ENCODE assay signal across 8 cellular contexts in genomic region chr1:15603966-15604282, GRCh38. TPM values are rescaled to one million over a fixed set of nuclear protein-coding genes. Genes with fewer than 3 reads are reported as not detected.
A peak's percentile ranks its signal among the peaks of the same experiment; 100 is the strongest.
DNase-seq lines count a peak whose midpoint lies in the region; ATAC-seq and TF ChIP-seq lines count a peak whose summit lies in the region.
"Not testable (repeated sequence)": the region's sequence is repeated elsewhere in the genome, so short reads cannot be mapped to it uniquely, and the experiment has no call there.

No MANE protein-coding gene starts in this region.

- H3K9me2 ChIP-seq in neural cell (ENCODE audit: insufficient read depth, low read length) = not testable (repeated sequence)

- CTCF ChIA-PET in AG04449 (lab: Yijun Ruan, JAX) = interaction anchor here (0.9 to 4.7 kb wide), 6 partner anchors 8 to 212 kb away, joined by 3 to 34 read pairs (median 3); no protein-coding TSS in a partner anchor

- H3K36me3 ChIP-seq in adrenal gland (replicated peaks in 1 of 2); endocrine pancreas (ENCODE audit: control insufficient read depth, insufficient read depth, low read length); neural cell (ENCODE audit: insufficient read depth, low read length): not testable (repeated sequence)

- not testable (repeated sequence) for H3F3A ChIP-seq in neural cell (ENCODE audit: insufficient read depth, low read length, poor library complexity, severe bottlenecking)

- TF ChIP-seq EP300 in neural cell (conservative IDR thresholded peaks at IDR 0.05; ENCODE audit: poor library complexity, severe bottlenecking) = not testable (repeated sequence)

- H2AFZ ChIP-seq in neural cell (ENCODE audit: low read depth, low read length) = peak overlapping the region; percentile 91

- 59 to 74% (median 61%) methylated on average over 13 of the region's 13 CpGs for WGBS in adrenal gland, 4 donors

- H3K4me1 Mint-ChIP-seq in T-helper 17 cell = not testable (repeated sequence)
- H3K4me1 Mint-ChIP-seq in immature natural killer cell = peaks cover 15 to 18% of the 10 kb centered on the region in 2 donors
- peaks cover 7 to 11% of the 10 kb centered on the region in 2 donors for H3K4me1 Mint-ChIP-seq in stimulated activated naive B cell treated with anti-CD40 and anti-IgM and Interleukin-4, amounts not matched to agents 10 μg/mL and 1 μg/mL and 100 μg/mL, for 72 hours

- H3K9me3 ChIP-seq in T-helper 17 cell (ENCODE audit: control insufficient read depth, low read length, poor library complexity, severe bottlenecking); adrenal gland (replicated peaks in 1 of 3); endocrine pancreas (ENCODE audit: control insufficient read depth, low read length); neural cell (ENCODE audit: low read length): not testable (repeated sequence)

- H3K79me2 ChIP-seq in neural cell (replicated peaks; ENCODE audit: insufficient read depth, low read length) = not testable (repeated sequence)

- H3K27ac Mint-ChIP-seq in T-helper 17 cell (peak overlapping the region; percentile 84), immature natural killer cell (peak overlapping the region; percentile 42 to 88 (median 80))
- not testable (repeated sequence) for H3K27ac Mint-ChIP-seq in stimulated activated naive B cell treated with anti-CD40 and anti-IgM and Interleukin-4, amounts not matched to agents 10 μg/mL and 1 μg/mL and 100 μg/mL, for 72 hours

- TF ChIP-seq RAD21 in neural cell (conservative IDR thresholded peaks at IDR 0.05) = not testable (repeated sequence)

- H4K20me1 ChIP-seq in neural cell (ENCODE audit: insufficient read depth) = not testable (repeated sequence)

- H3K4me2 ChIP-seq in neural cell (ENCODE audit: low read length) = peak overlapping the region; percentile 57

- H3K4me3 ChIP-seq in AG04449 (ENCODE audit: low read depth, low read length) (peak overlapping the region; percentile 77), HFF-Myc (replicated peaks; ENCODE audit: low read depth, low read length) (peak overlapping the region; percentile 63), adrenal gland (peak overlapping the region in 3 of 4 donors; percentile 9 to 75 (median 36)), endocrine pancreas (ENCODE audit: control insufficient read depth, insufficient read depth, low read length) (peak overlapping the region; percentile 28), neural cell (ENCODE audit: low read length) (peak overlapping the region; percentile 96)

- not testable (repeated sequence) for H3K27me3 ChIP-seq in adrenal gland; endocrine pancreas (ENCODE audit: control insufficient read depth, insufficient read depth, low read length); neural cell (ENCODE audit: insufficient read depth, low read depth, low read length)

- H3K4me1 ChIP-seq in adrenal gland (replicated peaks in 1 of 2) = peaks cover 3 to 13% of the 10 kb centered on the region in 2 donors
- not testable (repeated sequence) for H3K4me1 ChIP-seq in endocrine pancreas (ENCODE audit: control insufficient read depth, insufficient read depth, low read length)

- H3K9ac ChIP-seq in endocrine pancreas (ENCODE audit: control insufficient read depth, insufficient read depth, low read length) = not testable (repeated sequence)
- peak overlapping the region; percentile 76 for H3K9ac ChIP-seq in neural cell (ENCODE audit: low read length)

- H3K4me3 Mint-ChIP-seq in T-helper 17 cell = peak overlapping the region; percentile 83
- peak overlapping the region; percentile 75 to 85 (median 81) for H3K4me3 Mint-ChIP-seq in immature natural killer cell
- H3K4me3 Mint-ChIP-seq in stimulated activated naive B cell treated with anti-CD40 and anti-IgM and Interleukin-4, amounts not matched to agents 10 μg/mL and 1 μg/mL and 100 μg/mL, for 72 hours = peak overlapping the region; percentile 86 to 91

- not testable (repeated sequence) for TF ChIP-seq POLR2A in adrenal gland (IDR thresholded peaks at IDR 0.05)

- ATAC-seq in T-helper 17 cell; stimulated activated naive B cell treated with anti-CD40 and anti-IgM and Interleukin-4, amounts not matched to agents 10 μg/mL and 1 μg/mL and 100 μg/mL, for 72 hours (replicated peaks): not testable (repeated sequence)

- intact Hi-C loops in adrenal gland (cut with DNase I) = not testable (repeated sequence)

- TF ChIP-seq CTCF in AG04449 (IDR thresholded peaks at IDR 0.05; ENCODE audit: insufficient read depth, low read length, missing control alignments); HFF-Myc (IDR thresholded peaks at IDR 0.05; ENCODE audit: low read depth, low read length, missing control alignments); adrenal gland (IDR thresholded peaks at IDR 0.05); neural cell (IDR thresholded peaks at IDR 0.05; ENCODE audit: poor library complexity, severe bottlenecking): not testable (repeated sequence)

- not testable (repeated sequence) for H3K36me3 Mint-ChIP-seq in T-helper 17 cell (ENCODE audit: low read depth); immature natural killer cell; stimulated activated naive B cell treated with anti-CD40 and anti-IgM and Interleukin-4, amounts not matched to agents 10 μg/mL and 1 μg/mL and 100 μg/mL, for 72 hours

- H3K27me3 Mint-ChIP-seq in T-helper 17 cell; stimulated activated naive B cell treated with anti-CD40 and anti-IgM and Interleukin-4, amounts not matched to agents 10 μg/mL and 1 μg/mL and 100 μg/mL, for 72 hours: not testable (repeated sequence)
- H3K27me3 Mint-ChIP-seq in immature natural killer cell (ENCODE audit: low read depth in 3 of 3) = peaks cover 9 to 15% (median 11%) of the 10 kb centered on the region in 3 donors

- not testable (repeated sequence) for DNase-seq in AG04449 (ENCODE audit: low read depth, low spot score); HFF-Myc (ENCODE audit: extremely low read depth, low read depth); T-helper 17 cell; adrenal gland; immature natural killer cell; stimulated activated naive B cell treated with anti-CD40 and anti-IgM and Interleukin-4, amounts not matched to agents 10 μg/mL and 1 μg/mL and 100 μg/mL, for 72 hours

- H3K9me3 Mint-ChIP-seq in immature natural killer cell; stimulated activated naive B cell treated with anti-CD40 and anti-IgM and Interleukin-4, amounts not matched to agents 10 μg/mL and 1 μg/mL and 100 μg/mL, for 72 hours: not testable (repeated sequence)

- POLR2A ChIA-PET in AG04449 (lab: Yijun Ruan, JAX) = interaction anchor here (1.2 to 1.8 kb wide), 4 partner anchors 12 to 154 kb away, joined by 3 to 5 read pairs (median 4); partner anchors contain the start of gene DDI2

- H3K27ac ChIP-seq in adrenal gland (peak overlapping the region; percentile 59 to 89 (median 84)), neural cell (ENCODE audit: low read length) (peak overlapping the region; percentile 71)

RNA-seq across cellular contexts. Expression of gene DDI2, which starts 13.3 kb away (rescaled TPM):
- total RNA-seq in T-helper 17 cell (10 to 100 TPM; 27.5 to 31.1 TPM), adrenal gland (10 to 100 TPM; 12.1 to 46.3 (median 34.8) TPM)
- polyA plus RNA-seq in adrenal gland (10 to 100 TPM in 2 of 3 donors, 1 to 10 TPM in 1; 5.3 to 19.1 (median 12.7) TPM), immature natural killer cell (1 to 10 TPM; 1.9 to 5.2 (median 3.3) TPM), neural cell (3.8 and 4.9 TPM in 2 replicates)
- polyA minus RNA-seq in neural cell = 16.8 and 24.4 TPM in 2 replicates

RNA-seq across cellular contexts. Expression of gene AGMAT, which starts 19.1 kb away (rescaled TPM):
- total RNA-seq in T-helper 17 cell (1 to 10 TPM; 5.7 to 6.8 TPM), adrenal gland (1 to 10 TPM in 7 of 8 donors, under 1 TPM in 1; 0.37 to 4.0 (median 1.5) TPM)
- polyA plus RNA-seq in adrenal gland (1 to 10 TPM in 1 of 3 donors, under 1 TPM in 2; 0.16 to 5.6 (median 0.30) TPM), immature natural killer cell (under 1 TPM in 2 of 3 donors, not detected in 1; 0.39 to 0.64 TPM), neural cell (not detected in 2 replicates)
- polyA minus RNA-seq in neural cell = not detected in 2 replicates

Comparison
In these comparisons a context has a peak if more than half of its experiments do, and no peak if none do; other contexts are left out.
1. H3K4me3 ChIP-seq: peak in every context shown above with its lines; median percentile 96 in neural cell; 77 in AG04449; 63 in HFF-Myc; 36 in adrenal gland; 28 in endocrine pancreas.